Comparison of ENCODE assay signal across 8 cellular contexts in the genomic region with DNA sequence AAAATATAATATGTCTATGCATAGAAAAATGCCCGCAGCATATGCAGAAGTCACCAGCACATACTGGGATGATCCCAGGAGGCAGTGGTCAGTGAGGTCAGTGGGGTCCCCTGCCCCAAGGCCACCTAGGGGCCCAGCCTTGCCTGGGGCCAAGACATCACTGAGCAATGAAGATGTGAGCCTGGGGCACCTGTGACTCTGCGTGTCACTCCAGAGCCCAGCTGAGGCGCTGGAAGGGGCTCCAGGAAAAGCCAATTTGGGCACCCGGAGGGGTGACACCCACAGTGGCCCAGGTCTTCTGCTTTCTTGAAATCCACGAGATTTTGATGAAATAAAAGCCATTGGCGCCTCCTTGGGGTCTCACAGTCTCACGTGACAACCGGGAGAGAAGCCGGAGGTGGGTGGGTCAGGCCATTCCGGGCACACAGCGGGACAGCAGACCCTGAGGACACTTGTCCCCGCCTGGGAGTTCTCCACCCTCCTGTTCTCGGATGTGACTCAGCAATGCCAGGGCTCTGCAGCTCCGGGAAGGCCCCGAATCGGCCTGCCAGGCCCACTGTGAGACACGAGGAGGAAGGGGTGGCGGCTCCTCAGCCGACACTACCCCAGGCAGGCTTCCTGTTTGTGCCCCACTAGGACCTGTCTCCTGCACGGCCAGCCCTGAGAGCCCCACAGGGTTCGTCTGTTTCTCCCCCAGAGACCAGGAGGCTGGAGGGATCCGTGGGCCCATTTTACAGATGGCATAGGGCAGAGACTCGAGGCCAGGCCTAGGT. TPM values are rescaled to one million over a fixed set of nuclear protein-coding genes. Genes with fewer than 3 reads are reported as not detected.
A peak's percentile ranks its signal among the peaks of the same experiment; 100 is the strongest.
DNase-seq lines count a peak whose midpoint lies in the region; ATAC-seq lines count a peak whose summit lies in the region.

No MANE protein-coding gene starts in this region.

- H3K9me3 Mint-ChIP-seq in activated naive CD8-positive, alpha-beta T cell treated with anti-CD3 and anti-CD28 coated beads for 36 hours = no peaks in the 10 kb centered on the region
- H3K9me3 Mint-ChIP-seq in natural killer cell treated with Interleukin-12 subunit alpha and Interleukin-12 subunit beta and Interleukin-15 and Interleukin-18, amount 100 ng/mL, for 72 hours = no peaks in the 10 kb centered on the region

- no peaks in the 10 kb centered on the region for H3K27me3 Mint-ChIP-seq in activated naive CD8-positive, alpha-beta T cell treated with anti-CD3 and anti-CD28 coated beads for 36 hours
- H3K27me3 Mint-ChIP-seq in natural killer cell treated with Interleukin-12 subunit alpha and Interleukin-12 subunit beta and Interleukin-15 and Interleukin-18, amount 100 ng/mL, for 72 hours = no peaks in the 10 kb centered on the region

- H3K27ac Mint-ChIP-seq in activated naive CD8-positive, alpha-beta T cell treated with anti-CD3 and anti-CD28 coated beads for 36 hours = peak overlapping the region; percentile 97
- H3K27ac Mint-ChIP-seq in natural killer cell treated with Interleukin-12 subunit alpha and Interleukin-12 subunit beta and Interleukin-15 and Interleukin-18, amount 100 ng/mL, for 72 hours = peak overlapping the region; percentile 97 to 99

- peak overlapping the region; percentile 60 for H3K4me3 Mint-ChIP-seq in activated naive CD8-positive, alpha-beta T cell treated with anti-CD3 and anti-CD28 coated beads for 36 hours
- H3K4me3 Mint-ChIP-seq in natural killer cell treated with Interleukin-12 subunit alpha and Interleukin-12 subunit beta and Interleukin-15 and Interleukin-18, amount 100 ng/mL, for 72 hours = peak overlapping the region; percentile 83

- peak; percentile 40 for ATAC-seq in GM21619 (IDR thresholded peaks at IDR 0.05; ENCODE audit: unreplicated experiment)
- ATAC-seq in natural killer cell treated with Interleukin-12 subunit alpha and Interleukin-12 subunit beta and Interleukin-15 and Interleukin-18, amount 100 ng/mL, for 72 hours = peak; percentile 89
- ATAC-seq in HG03439 (IDR thresholded peaks at IDR 0.05; ENCODE audit: unreplicated experiment) = no peak

- DNase-seq in RPMI7951 (ENCODE audit: low read depth) = peak; percentile 91
- DNase-seq in activated naive CD8-positive, alpha-beta T cell treated with anti-CD3 and anti-CD28 coated beads for 36 hours = peak; percentile 76
- peak; percentile 94 for DNase-seq in natural killer cell treated with Interleukin-12 subunit alpha and Interleukin-12 subunit beta and Interleukin-15 and Interleukin-18, amount 100 ng/mL, for 72 hours (ENCODE audit: low spot score)
- DNase-seq in COR-L47 (lab: John Stamatoyannopoulos, UW) = no peak
- DNase-seq in DMS153 (lab: John Stamatoyannopoulos, UW) = no peak
- no peak for DNase-seq in DMS53 treated with DMSO at 0.1 percent for 48 hours (lab: John Stamatoyannopoulos, UW; ENCODE audit: unreplicated experiment)

- H3K4me1 Mint-ChIP-seq in activated naive CD8-positive, alpha-beta T cell treated with anti-CD3 and anti-CD28 coated beads for 36 hours = peaks cover 31% of the 10 kb centered on the region
- peaks cover 24 to 33% of the 10 kb centered on the region in 2 donors for H3K4me1 Mint-ChIP-seq in natural killer cell treated with Interleukin-12 subunit alpha and Interleukin-12 subunit beta and Interleukin-15 and Interleukin-18, amount 100 ng/mL, for 72 hours (ENCODE audit: low read depth in 2 of 2)

- H3K36me3 Mint-ChIP-seq in activated naive CD8-positive, alpha-beta T cell treated with anti-CD3 and anti-CD28 coated beads for 36 hours = no peaks in the 10 kb centered on the region
- no peaks in the 10 kb centered on the region for H3K36me3 Mint-ChIP-seq in natural killer cell treated with Interleukin-12 subunit alpha and Interleukin-12 subunit beta and Interleukin-15 and Interleukin-18, amount 100 ng/mL, for 72 hours

RNA-seq across cellular contexts. Expression of a gene that starts 24.4 kb away (rescaled TPM):
- 60.2 and 62.4 TPM in 2 replicates for total RNA-seq in RPMI7951 (2014; rRNA removed; shearing (Covaris generic))
- 10 to 100 TPM; 55.0 to 56.9 TPM for total RNA-seq in activated naive CD8-positive, alpha-beta T cell treated with anti-CD3 and anti-CD28 coated beads for 36 hours
- total RNA-seq in natural killer cell treated with Interleukin-12 subunit alpha and Interleukin-12 subunit beta and Interleukin-15 and Interleukin-18, amount 100 ng/mL, for 72 hours = 10 to 100 TPM; 42.9 to 88.3 TPM

Comparison
In these comparisons a context has a peak if more than half of its experiments do, and no peak if none do; other contexts are left out.
1. DNase-seq: peak in RPMI7951 (single experiment), activated naive CD8-positive, alpha-beta T cell treated with anti-CD3 and anti-CD28 coated beads for 36 hours (single experiment) and natural killer cell treated with Interleukin-12 subunit alpha and Interleukin-12 subunit beta and Interleukin-15 and Interleukin-18, amount 100 ng/mL, for 72 hours (single experiment); none in COR-L47 (single experiment), DMS153 (single experiment) and DMS53 treated with DMSO at 0.1 percent for 48 hours (single experiment).